In genomic region chr13:106088094-106088493, GRCh38 we compare ENCODE assay signal across 16 cellular contexts.
"Had no signal": no experiment of that assay in that cellular context is flagged by ENCODE, and none has a peak within 500 bp of the region (broad histone marks: within the 10 kb centered on the region; RNA-seq: fewer than 3 reads in every experiment).

No MANE protein-coding gene starts in this region.

- ATAC-seq: left ventricle myocardium superior, natural killer cell had no signal

- H3K27ac ChIP-seq: tibial nerve, vagina had no signal

- H3K4me1 ChIP-seq: tibial nerve, vagina had no signal

- H3K27me3 ChIP-seq: dorsolateral prefrontal cortex, tibial nerve, vagina had no signal

- DNase-seq: activated CD4-positive, alpha-beta T cell treated with anti-CD3 and anti-CD28 coated beads, Interleukin-2, amount 50 U/mL, for 1 hour; activated naive CD4-positive, alpha-beta T cell; anterior cingulate cortex; dorsolateral prefrontal cortex; endodermal cell; islet precursor cell; left ventricle myocardium superior; natural killer cell; nucleus accumbens; posterior cingulate gyrus; stimulated activated CD4-positive, alpha-beta T cell treated with anti-CD3 and anti-CD28 coated beads, Interleukin-4, amount 100 ng/mL, for 4 hours; stimulated activated CD8-positive, alpha-beta memory T cell treated with anti-CD3 and anti-CD28 coated beads, Interleukin-4, amount 100 ng/mL, for 48 hours; stimulated activated naive CD4-positive, alpha-beta T cell treated with Interleukin-2 at 50 U/mL for 16 hours; substantia nigra had no signal

- H3K4me3 ChIP-seq: tibial nerve, vagina had no signal

- H3K36me3 ChIP-seq: tibial nerve, vagina had no signal

- H3K9me3 ChIP-seq: tibial nerve, vagina had no signal
